In genomic region chr2:66872056-66872821, GRCh38 we compare ENCODE assay signal across 18 cellular contexts.
A peak's percentile ranks its signal among the peaks of the same experiment; 100 is the strongest.
DNase-seq lines count a peak whose midpoint lies in the region; ATAC-seq, FAIRE-seq and TF ChIP-seq lines count a peak whose summit lies in the region.
"Had no signal": no experiment of that assay in that cellular context is flagged by ENCODE, and none has a peak within 500 bp of the region (broad histone marks: within the 10 kb centered on the region; RNA-seq: fewer than 3 reads in every experiment).

No MANE protein-coding gene starts in this region.

- H3K9me3 ChIP-seq in AG04450 (ENCODE audit: control insufficient read depth, insufficient read depth, low read length) (no peaks in the 10 kb centered on the region), IMR-90 (ENCODE audit: control insufficient read depth, insufficient read depth, low read length) (no peaks in the 10 kb centered on the region), mesenchymal stem cell (ENCODE audit: control insufficient read depth, low read length) (no peaks in the 10 kb centered on the region)
- H3K9me3 ChIP-seq: mucosa of descending colon, SJCRH30 had no signal

- intact Hi-C loops in IMR-90 (cut with micrococcal nuclease), result loop anchor here (5.0 kb wide), 1 partner anchor 70 kb away; no protein-coding TSS in a partner anchor

- peak; percentile 38; the same call in 1 of the 2 replicates for TF ChIP-seq POLR2A in IMR-90 (IDR thresholded peaks at IDR 0.05; ENCODE audit: low read depth, low read length)

- peak overlapping the region; percentile 98 for H2BK20ac ChIP-seq in IMR-90 (ENCODE audit: low read depth, low read length)

- H4K91ac ChIP-seq in IMR-90 (ENCODE audit: insufficient read depth, low read depth, low read length) (peak overlapping the region; percentile 86), mesenchymal stem cell (ENCODE audit: low read length) (no peak overlapping the region)

- no peak for FAIRE-seq in bronchial epithelial cell (lab: Jason Lieb, UNC)

- H3K36me3 Mint-ChIP-seq in T-helper 2 cell treated with Interferon-gamma antibody and Interleukin-4, amounts not matched to agents 5 μg/mL and 100 μg/mL, for 36 hours (ENCODE audit: low read depth), result no peaks in the 10 kb centered on the region
- H3K36me3 Mint-ChIP-seq: activated naive CD4-positive, alpha-beta T cell treated with anti-CD3 and anti-CD28 coated beads, Interleukin-2, amount 10 ng/mL, durations not matched to agents 7 days and 5 days; CD4-positive, alpha-beta memory T cell; WTC11 had no signal

- H3K79me1 ChIP-seq in IMR-90 (ENCODE audit: low read depth in 1 of 2, low read length in 2 of 2) (peaks cover 0 to 29% of the 10 kb centered on the region in 2 experiments; a peak in 3 of 4 replicates), mesenchymal stem cell (replicated peaks; ENCODE audit: low read length, poor library complexity, severe bottlenecking) (no peaks in the 10 kb centered on the region)

- H3K4ac ChIP-seq in IMR-90 (ENCODE audit: low read depth, low read length) (peak overlapping the region; percentile 90), mesenchymal stem cell (ENCODE audit: low read depth in 1 of 2, low read length in 2 of 2) (no peak overlapping the region)

- peak overlapping the region; percentile 7 to 96 for H2BK12ac ChIP-seq in mesenchymal stem cell (ENCODE audit: low read length in 2 of 2)

- no peak overlapping the region for H2AK9ac ChIP-seq in IMR-90 (replicated peaks; ENCODE audit: low read depth, low read length, poor library complexity)

- H3K36me3 ChIP-seq in IMR-90 (ENCODE audit: control insufficient read depth, insufficient read depth, low read length) (no peaks in the 10 kb centered on the region), bronchial epithelial cell (ENCODE audit: control insufficient read depth, insufficient read depth, low read length) (no peaks in the 10 kb centered on the region), mesenchymal stem cell (ENCODE audit: control insufficient read depth in 1 of 2, insufficient read depth in 2 of 2, low read depth in 1 of 2, low read length in 2 of 2) (no peaks in the 10 kb centered on the region)
- H3K36me3 ChIP-seq: SJCRH30 had no signal

- no peak for TF ChIP-seq CTCF in AG04450 (IDR thresholded peaks at IDR 0.05; ENCODE audit: low read depth, low read length)
- no peak for TF ChIP-seq CTCF in IMR-90 (conservative IDR thresholded peaks at IDR 0.05; ENCODE audit: low read depth, low read length)
- no peak for TF ChIP-seq CTCF in bronchial epithelial cell (IDR thresholded peaks at IDR 0.05; ENCODE audit: insufficient read depth, low read length, severe bottlenecking)

- H3K14ac ChIP-seq in IMR-90 (replicated peaks; ENCODE audit: low read depth, low read length) (peak overlapping the region; percentile 97), mesenchymal stem cell (ENCODE audit: low read length in 2 of 2) (no peak overlapping the region)

- no peak overlapping the region for H2AFZ ChIP-seq in IMR-90 (replicated peaks; ENCODE audit: low read length, poor library complexity)
- H2AFZ ChIP-seq in mesenchymal stem cell (ENCODE audit: low read depth, low read length), result no peak overlapping the region

- CTCF ChIA-PET in AG04450 (lab: Charles Lee) (interaction anchor here (0.6 to 1.1 kb wide), 2 partner anchors 297 to 443 kb away, joined by 3 to 5 read pairs; no protein-coding TSS in a partner anchor), IMR-90 (lab: Yijun Ruan, JAX) (interaction anchor here (1.2 kb wide), 1 partner anchor 82 kb away, joined by 4 read pairs; no protein-coding TSS in a partner anchor)

- H4K8ac ChIP-seq in IMR-90 (ENCODE audit: low read depth in 2 of 2, low read length in 2 of 2) (peak overlapping the region; percentile 8 to 74), mesenchymal stem cell (ENCODE audit: low read length) (no peak overlapping the region)

- H2BK15ac ChIP-seq in IMR-90 (ENCODE audit: low read depth, low read length), result peak overlapping the region; percentile 93
- H2BK15ac ChIP-seq in mesenchymal stem cell (ENCODE audit: low read depth, poor library complexity, severe bottlenecking), result no peak overlapping the region

- H4K20me1 ChIP-seq in IMR-90 (ENCODE audit: insufficient read depth, low read length), result no peaks in the 10 kb centered on the region

- POLR2A ChIA-PET in AG04450 (lab: Yijun Ruan, JAX) (interaction anchor here (3.2 kb wide), 1 partner anchor 17 kb away, joined by 17 read pairs; no protein-coding TSS in a partner anchor), IMR-90 (lab: Charles Lee; ENCODE audit: unreplicated experiment) (no interaction called here)

- peak overlapping the region; percentile 97; the same call in 1 of the 2 replicates for H3K18ac ChIP-seq in IMR-90 (ENCODE audit: low read depth, low read length)
- H3K18ac ChIP-seq in mesenchymal stem cell (ENCODE audit: low read depth in 1 of 2, low read length in 2 of 2), result peak overlapping the region; percentile 16 to 49

- no TSS peak for BruUV-seq in IMR-90 (replicated peaks; lab: Mats Ljungman, UMichigan)

- no CpG with 5 or more reads among the region's 7 CpGs for WGBS in IMR-90 (ENCODE audit: extremely low coverage in 2 of 2, insufficient read length in 1 of 2), 2 experiments
- WGBS in mesenchymal stem cell, result 72% methylated on average over 3 of the region's 7 CpGs

- ATAC-seq in IMR-90 (ENCODE audit: low read depth), result peak; percentile 41
- no peak for ATAC-seq in GM19395 (IDR thresholded peaks at IDR 0.05; ENCODE audit: unreplicated experiment)
- ATAC-seq: activated CD8-positive, alpha-beta T cell treated with anti-CD3 and anti-CD28 coated beads for 36 hours; activated T-cell treated with anti-CD3 and anti-CD28 coated beads, Interleukin-2, amount 50 U/mL, for 4 hours; left lobe of liver; mucosa of descending colon; WTC11 had no signal

- TF ChIP-seq RAD21 in IMR-90 (IDR thresholded peaks at IDR 0.05; ENCODE audit: low read length), result no peak

- dilution Hi-C loops in IMR-90 (cut with HindIII; ENCODE audit: low sequenced_read_pairs, unreplicated experiment), result no loop called here

- H3K56ac ChIP-seq in IMR-90 (ENCODE audit: extremely low read depth, insufficient read depth, low read length), result peak overlapping the region; percentile 89

- peak overlapping the region; percentile 96 for H2BK5ac ChIP-seq in IMR-90 (ENCODE audit: low read depth, low read length, poor library complexity, severe bottlenecking)
- H2BK5ac ChIP-seq in mesenchymal stem cell (ENCODE audit: low read depth, low read length, poor library complexity, severe bottlenecking), result no peak overlapping the region

- H3K27ac ChIP-seq in AG04450 (ENCODE audit: low read depth, low read length) (peak overlapping the region; percentile 82), IMR-90 (ENCODE audit: insufficient read depth, low read length) (peak overlapping the region; percentile 94), mesenchymal stem cell (ENCODE audit: low read length, poor library complexity, severe bottlenecking) (no peak overlapping the region)
- H3K27ac ChIP-seq: SJCRH30 had no signal

- H3K4me1 ChIP-seq in IMR-90 (ENCODE audit: control insufficient read depth, insufficient read depth, low read length) (peaks cover 33% of the 10 kb centered on the region), mesenchymal stem cell (ENCODE audit: control insufficient read depth, insufficient read depth, low read depth, low read length) (peaks cover 4% of the 10 kb centered on the region)
- H3K4me1 ChIP-seq: SJCRH30 had no signal

- no peaks in the 10 kb centered on the region for H3K9me3 Mint-ChIP-seq in T-helper 2 cell treated with Interferon-gamma antibody and Interleukin-4, amounts not matched to agents 5 μg/mL and 100 μg/mL, for 36 hours
- H3K9me3 Mint-ChIP-seq: activated CD8-positive, alpha-beta T cell treated with anti-CD3 and anti-CD28 coated beads for 36 hours; activated naive CD4-positive, alpha-beta T cell treated with anti-CD3 and anti-CD28 coated beads, Interleukin-2, amount 10 ng/mL, durations not matched to agents 7 days and 5 days; WTC11 had no signal

- H3K9ac ChIP-seq in IMR-90 (ENCODE audit: low read depth, low read length), result peak overlapping the region; percentile 69; the same call in 1 of the 2 replicates
- H3K9ac ChIP-seq in mesenchymal stem cell (ENCODE audit: low read length), result no peak overlapping the region

- H3K4me2 ChIP-seq in IMR-90 (ENCODE audit: low read depth, low read length) (peak overlapping the region; percentile 87; the same call in 1 of the 2 replicates), mesenchymal stem cell (ENCODE audit: low read length, poor library complexity, severe bottlenecking) (no peak overlapping the region)

- no peaks in the 10 kb centered on the region for H3K4me1 Mint-ChIP-seq in T-helper 2 cell treated with Interferon-gamma antibody and Interleukin-4, amounts not matched to agents 5 μg/mL and 100 μg/mL, for 36 hours (ENCODE audit: low read depth)
- H3K4me1 Mint-ChIP-seq: activated naive CD4-positive, alpha-beta T cell treated with anti-CD3 and anti-CD28 coated beads, Interleukin-2, amount 10 ng/mL, durations not matched to agents 7 days and 5 days; CD4-positive, alpha-beta memory T cell; WTC11 had no signal

- in situ Hi-C loops in IMR-90 (cut with MboI; ENCODE audit: low sequenced_read_pairs), result no loop called here

- peaks cover 11% of the 10 kb centered on the region for H3K9me1 ChIP-seq in IMR-90 (ENCODE audit: insufficient read depth, low read length)

- H3K27me3 ChIP-seq in AG04450 (ENCODE audit: control insufficient read depth, insufficient read depth, low read length), result no peaks in the 10 kb centered on the region
- H3K27me3 ChIP-seq in IMR-90 (ENCODE audit: control insufficient read depth, insufficient read depth, low read length), result no peaks in the 10 kb centered on the region
- no peaks in the 10 kb centered on the region for H3K27me3 ChIP-seq in bronchial epithelial cell (ENCODE audit: control insufficient read depth, insufficient read depth, low read length)
- no peaks in the 10 kb centered on the region for H3K27me3 ChIP-seq in mesenchymal stem cell (ENCODE audit: control insufficient read depth in 1 of 2, insufficient read depth in 1 of 2, low read length in 2 of 2)
- H3K27me3 ChIP-seq: SJCRH30 had no signal

- H2BK120ac ChIP-seq in IMR-90 (ENCODE audit: low read depth, low read length) (peak overlapping the region; percentile 93), mesenchymal stem cell (ENCODE audit: low read depth, low read length) (no peak overlapping the region)

- H3K23ac ChIP-seq in IMR-90 (ENCODE audit: low read depth, low read length) (peak overlapping the region; percentile 91), mesenchymal stem cell (ENCODE audit: low read length in 2 of 2) (no peak overlapping the region)

- no peak overlapping the region for H3K4me3 ChIP-seq in AG04450 (ENCODE audit: low read depth, low read length)
- H3K4me3 ChIP-seq in IMR-90 (ENCODE audit: insufficient read depth, low read depth, low read length), result no peak overlapping the region
- no peak overlapping the region for H3K4me3 ChIP-seq in bronchial epithelial cell (ENCODE audit: low read depth, low read length)
- no peak overlapping the region for H3K4me3 ChIP-seq in mesenchymal stem cell (ENCODE audit: insufficient read depth in 1 of 2, low read depth in 1 of 2, low read length in 2 of 2)
- H3K4me3 ChIP-seq: mucosa of descending colon, SJCRH30 had no signal

- H3K27ac Mint-ChIP-seq in T-helper 2 cell treated with Interferon-gamma antibody and Interleukin-4, amounts not matched to agents 5 μg/mL and 100 μg/mL, for 36 hours, result no peak overlapping the region
- H3K27ac Mint-ChIP-seq: activated CD8-positive, alpha-beta T cell treated with anti-CD3 and anti-CD28 coated beads for 36 hours; activated naive CD4-positive, alpha-beta T cell treated with anti-CD3 and anti-CD28 coated beads, Interleukin-2, amount 10 ng/mL, durations not matched to agents 7 days and 5 days; CD4-positive, alpha-beta memory T cell; WTC11 had no signal

- H2AK5ac ChIP-seq in IMR-90 (ENCODE audit: low read depth, low read length) (peak overlapping the region; percentile 68; the same call in 1 of the 2 replicates), mesenchymal stem cell (ENCODE audit: low read length, severe bottlenecking) (no peak overlapping the region)

- H4K5ac ChIP-seq in IMR-90 (ENCODE audit: low read depth, low read length), result peak overlapping the region; percentile 93

- no peaks in the 10 kb centered on the region for H3K27me3 Mint-ChIP-seq in T-helper 2 cell treated with Interferon-gamma antibody and Interleukin-4, amounts not matched to agents 5 μg/mL and 100 μg/mL, for 36 hours (ENCODE audit: low read depth)
- H3K27me3 Mint-ChIP-seq: activated CD8-positive, alpha-beta T cell treated with anti-CD3 and anti-CD28 coated beads for 36 hours; activated naive CD4-positive, alpha-beta T cell treated with anti-CD3 and anti-CD28 coated beads, Interleukin-2, amount 10 ng/mL, durations not matched to agents 7 days and 5 days had no signal

- H3K4me3 Mint-ChIP-seq in T-helper 2 cell treated with Interferon-gamma antibody and Interleukin-4, amounts not matched to agents 5 μg/mL and 100 μg/mL, for 36 hours, result no peak overlapping the region
- H3K4me3 Mint-ChIP-seq: activated CD8-positive, alpha-beta T cell treated with anti-CD3 and anti-CD28 coated beads for 36 hours; activated naive CD4-positive, alpha-beta T cell treated with anti-CD3 and anti-CD28 coated beads, Interleukin-2, amount 10 ng/mL, durations not matched to agents 7 days and 5 days; activated T-cell treated with anti-CD3 and anti-CD28 coated beads, Interleukin-2, amount 50 U/mL, for 4 hours; CD4-positive, alpha-beta memory T cell; WTC11 had no signal

- peak; percentile 41 for DNase-seq in AG04450 (ENCODE audit: low read depth, low spot score)
- peak; percentile 90 for DNase-seq in IMR-90
- peak; percentile 35 for DNase-seq in bronchial epithelial cell (ENCODE audit: low read depth)
- DNase-seq in mesenchymal stem cell, result peak; percentile 76
- DNase-seq in Ammon's horn (ENCODE audit: low spot score), result no peak
- DNase-seq in T-helper 2 cell treated with Interferon-gamma antibody and Interleukin-4, amounts not matched to agents 5 μg/mL and 100 μg/mL, for 36 hours (ENCODE audit: low spot score), result no peak
- DNase-seq in NCI-H2081 (lab: John Stamatoyannopoulos, UW), result no peak
- DNase-seq: activated CD8-positive, alpha-beta T cell treated with anti-CD3 and anti-CD28 coated beads for 36 hours; activated naive CD4-positive, alpha-beta T cell treated with anti-CD3 and anti-CD28 coated beads, Interleukin-2, amount 10 ng/mL, durations not matched to agents 7 days and 5 days; activated T-cell treated with anti-CD3 and anti-CD28 coated beads, Interleukin-2, amount 50 U/mL, for 4 hours; CD4-positive, alpha-beta memory T cell; cortex of kidney; Kasumi-1; mucosa of descending colon; SJCRH30 had no signal

Comparison
In these comparisons a context has a peak if more than half of its experiments do, and no peak if none do; other contexts are left out.
1. DNase-seq: peak in AG04450 (single experiment), IMR-90 (single experiment), bronchial epithelial cell (single experiment) and mesenchymal stem cell (single experiment); none in Ammon's horn (single experiment), T-helper 2 cell treated with Interferon-gamma antibody and Interleukin-4, amounts not matched to agents 5 μg/mL and 100 μg/mL, for 36 hours (single experiment) and NCI-H2081 (0 of 2).